ENCODE assay signal across 9 cellular contexts in the genomic region with DNA sequence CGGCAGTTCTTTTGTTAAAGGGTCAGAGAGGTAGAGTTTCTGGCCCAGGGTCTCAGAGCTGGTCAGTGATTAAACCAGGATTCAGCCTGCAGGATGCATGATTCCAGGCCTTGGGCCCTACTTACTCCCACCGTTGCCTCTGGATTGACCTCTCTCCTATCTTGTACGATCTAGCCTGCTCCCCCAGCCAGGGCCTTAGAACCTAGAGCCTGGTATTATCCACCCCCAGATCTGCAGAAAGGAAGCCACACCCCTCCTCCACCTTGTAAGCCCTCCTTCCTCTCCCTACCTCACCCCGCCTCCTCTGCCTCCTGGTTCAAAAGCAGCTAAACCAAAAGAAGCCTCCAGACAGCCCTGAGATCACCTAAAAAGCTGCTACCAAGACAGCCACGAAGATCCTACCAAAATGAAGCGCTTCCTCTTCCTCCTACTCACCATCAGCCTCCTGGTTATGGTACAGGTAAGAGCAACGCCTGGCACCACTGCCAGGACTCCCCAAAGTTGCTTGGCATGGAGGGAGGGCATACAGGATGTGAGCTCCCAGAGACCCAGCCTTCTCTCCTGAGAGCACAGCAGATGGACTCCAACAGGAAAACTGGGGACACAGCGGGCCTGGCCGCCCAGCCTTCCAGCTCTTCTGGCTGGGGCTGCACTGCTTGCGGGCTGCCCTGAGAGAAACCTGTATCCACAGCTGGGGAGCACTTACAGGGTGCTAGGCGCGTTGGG. TPM values are rescaled to one million over a fixed set of nuclear protein-coding genes. Genes with fewer than 3 reads are reported as not detected.
DNase-seq lines count a peak whose midpoint lies in the region; ATAC-seq and TF ChIP-seq lines count a peak whose summit lies in the region.
"Had no signal": no experiment of that assay in that cellular context is flagged by ENCODE, and none has a peak within 500 bp of the region (broad histone marks: within the 10 kb centered on the region; RNA-seq: fewer than 3 reads in every experiment).

A gene with protein sequence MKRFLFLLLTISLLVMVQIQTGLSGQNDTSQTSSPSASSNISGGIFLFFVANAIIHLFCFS (plus strand): TSS at position 347 of the 726 bp plus-strand sequence. CDS start 60 bp downstream, at position 407.

- H3K27me3 ChIP-seq in rectal smooth muscle tissue (ENCODE audit: control insufficient read depth, insufficient read depth, low read length) (peaks cover 10% of the 10 kb centered on the region), MG63 (no peaks in the 10 kb centered on the region)

- peak within 1 kb of the TSS; percentile 55 for H3K4me3 ChIP-seq in rectal smooth muscle tissue (ENCODE audit: low read length)
- no peak within 1 kb of the TSS for H3K4me3 ChIP-seq in MG63

- H3K36me3 ChIP-seq in rectal smooth muscle tissue (ENCODE audit: control insufficient read depth, insufficient read depth, low read length): no peaks in the 10 kb centered on the region
- H3K36me3 ChIP-seq in MG63: no peaks in the 10 kb centered on the region

- POLR2A ChIA-PET in RWPE1 (lab: Yijun Ruan, JAX; ENCODE audit: low non-redundant PET): interaction anchor here (0.5 kb wide), 1 partner anchor 8 kb away, joined by 3 read pairs; no protein-coding TSS in a partner anchor

- TF ChIP-seq CTCF in RWPE1 (conservative IDR thresholded peaks at IDR 0.05; ENCODE audit: low read depth): no peak

- no peaks in the 10 kb centered on the region for H3K9me3 Mint-ChIP-seq in activated naive CD4-positive, alpha-beta T cell treated with anti-CD3 and anti-CD28 coated beads, Interleukin-2, amount 10 ng/mL, durations not matched to agents 7 days and 5 days

- H3K9me3 ChIP-seq in MG63: no peaks in the 10 kb centered on the region

- no peak within 1 kb of the TSS for H3K9ac ChIP-seq in rectal smooth muscle tissue (ENCODE audit: low read length)

- peak within 1 kb of the TSS; percentile 89 for H3K27ac Mint-ChIP-seq in activated naive CD4-positive, alpha-beta T cell treated with anti-CD3 and anti-CD28 coated beads, Interleukin-2, amount 10 ng/mL, durations not matched to agents 7 days and 5 days

- H3K4me1 Mint-ChIP-seq in activated naive CD4-positive, alpha-beta T cell treated with anti-CD3 and anti-CD28 coated beads, Interleukin-2, amount 10 ng/mL, durations not matched to agents 7 days and 5 days: peaks cover 78% of the 10 kb centered on the region

- peak within 1 kb of the TSS; percentile 22 for H3K27ac ChIP-seq in RWPE1
- no peak within 1 kb of the TSS for H3K27ac ChIP-seq in rectal smooth muscle tissue (ENCODE audit: low read depth, low read length)

- no peak for DNase-seq in RWPE1 (ENCODE audit: low spot score)
- peak; percentile 88 for DNase-seq in activated naive CD4-positive, alpha-beta T cell treated with anti-CD3 and anti-CD28 coated beads, Interleukin-2, amount 10 ng/mL, durations not matched to agents 7 days and 5 days
- DNase-seq in AG08396 (ENCODE audit: low spot score): no peak
- no peak for DNase-seq in HPDE6-E6E7 (ENCODE audit: extremely low spot score)
- no peak for DNase-seq in MG63

- H3K4me1 ChIP-seq in rectal smooth muscle tissue (ENCODE audit: control insufficient read depth, insufficient read depth, low read length): peaks cover 2% of the 10 kb centered on the region

- H3K27me3 Mint-ChIP-seq in activated naive CD4-positive, alpha-beta T cell treated with anti-CD3 and anti-CD28 coated beads, Interleukin-2, amount 10 ng/mL, durations not matched to agents 7 days and 5 days: no peaks in the 10 kb centered on the region

- CTCF ChIA-PET in RWPE1 (lab: Yijun Ruan, JAX): interaction anchor here (0.6 to 1.5 kb wide), 3 partner anchors 46 to 212 kb away, joined by 3 to 7 read pairs (median 6); no protein-coding TSS in a partner anchor
- CTCF ChIA-PET in activated naive CD4-positive, alpha-beta T cell treated with anti-CD3 and anti-CD28 coated beads, Interleukin-2, amount 10 ng/mL, durations not matched to agents 7 days and 5 days (lab: Charles Lee): interaction anchor here (0.9 to 19.9 kb wide), 7 partner anchors 10 to 148 kb away, joined by 3 to 632 read pairs (median 3); a partner anchor contains a TSS

- peaks cover 43% of the 10 kb centered on the region for H3K36me3 Mint-ChIP-seq in activated naive CD4-positive, alpha-beta T cell treated with anti-CD3 and anti-CD28 coated beads, Interleukin-2, amount 10 ng/mL, durations not matched to agents 7 days and 5 days

- peak; percentile 40 for ATAC-seq in GM21515 (IDR thresholded peaks at IDR 0.05; ENCODE audit: unreplicated experiment)
- no peak for ATAC-seq in GM18907 (IDR thresholded peaks at IDR 0.05; ENCODE audit: unreplicated experiment)

- H3K4me3 Mint-ChIP-seq in activated naive CD4-positive, alpha-beta T cell treated with anti-CD3 and anti-CD28 coated beads, Interleukin-2, amount 10 ng/mL, durations not matched to agents 7 days and 5 days: peak within 1 kb of the TSS; percentile 90

RNA-seq across cellular contexts. Expression of the gene that starts here (rescaled TPM):
- total RNA-seq in MG63 (2014; rRNA removed; shearing (Covaris generic); ENCODE audit: low replicate concordance): not detected in 2 replicates
- total RNA-seq: SK-MEL-5 had no signal
